Comparison of ENCODE assay signal across 10 cellular contexts in the genomic region with DNA sequence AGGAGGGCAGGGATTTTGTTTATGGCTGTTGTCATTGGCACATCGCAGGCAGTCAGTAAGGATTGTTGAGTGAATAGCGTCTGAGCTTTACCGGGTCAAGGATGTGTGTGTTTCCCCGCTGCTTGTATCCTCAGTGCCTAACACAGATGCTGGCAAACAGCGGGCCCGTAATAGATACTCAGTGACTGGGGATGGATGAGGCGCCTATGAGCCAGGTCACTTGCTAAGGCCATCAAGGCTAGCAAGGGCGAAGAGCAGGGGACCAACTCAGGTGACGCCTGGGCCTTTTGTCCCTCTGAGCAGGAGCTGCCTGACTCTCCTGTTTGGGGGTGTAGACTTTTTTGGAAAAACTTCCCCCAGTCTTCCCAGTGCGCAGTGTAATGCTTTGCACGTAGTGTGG. TPM values are rescaled to one million over a fixed set of nuclear protein-coding genes. Genes with fewer than 3 reads are reported as not detected.
DNase-seq lines count a peak whose midpoint lies in the region; ATAC-seq, FAIRE-seq and TF ChIP-seq lines count a peak whose summit lies in the region.
"Had no signal": no experiment of that assay in that cellular context is flagged by ENCODE, and none has a peak within 500 bp of the region (broad histone marks: within the 10 kb centered on the region; RNA-seq: fewer than 3 reads in every experiment).

No MANE protein-coding gene starts in this region.

- FAIRE-seq in astrocyte (lab: Jason Lieb, UNC): no peak
- FAIRE-seq: D721Med had no signal

- H3K27ac ChIP-seq in heart left ventricle (no peak overlapping the region), astrocyte (ENCODE audit: low read depth, low read length) (no peak overlapping the region), iPS-18a (ENCODE audit: low read length) (no peak overlapping the region), subcutaneous abdominal adipose tissue (ENCODE audit: low read depth, low read length) (no peak overlapping the region)

- peaks cover 32% of the 10 kb centered on the region for H3K4me1 Mint-ChIP-seq in astrocyte (ENCODE audit: low read depth, unreplicated experiment)

- H3K79me2 ChIP-seq in astrocyte (ENCODE audit: insufficient read depth, low read length): peaks cover 51% of the 10 kb centered on the region

- DNase-seq in heart left ventricle (no peak), left ventricle myocardium superior (no peak), astrocyte (ENCODE audit: low read depth) (no peak), hypothalamus (lab: John Stamatoyannopoulos, UW) (no peak)
- DNase-seq in stimulated activated CD4-positive, alpha-beta T cell treated with anti-CD3 and anti-CD28 coated beads, Interleukin-12 subunit alpha, Interleukin-12 subunit beta, amount 100 ng/mL, for 4 hours: no peak
- DNase-seq: SHP77 had no signal

- no peaks in the 10 kb centered on the region for H3K36me3 Mint-ChIP-seq in astrocyte (ENCODE audit: low read depth, unreplicated experiment)

- peak overlapping the region; percentile 90 for H3K4me3 Mint-ChIP-seq in astrocyte (ENCODE audit: unreplicated experiment)

- H3K9ac ChIP-seq in astrocyte (ENCODE audit: low read length): peak overlapping the region; percentile 81
- peak overlapping the region; percentile 52 for H3K9ac ChIP-seq in iPS-18a (ENCODE audit: low read length)
- no peak overlapping the region for H3K9ac ChIP-seq in subcutaneous abdominal adipose tissue (ENCODE audit: low read length in 5 of 5)

- H4K20me1 ChIP-seq in astrocyte (ENCODE audit: insufficient read depth, low read length): peaks cover 25% of the 10 kb centered on the region

- H3K4me1 ChIP-seq in heart left ventricle (peaks cover 0 to 17% (median 4%) of the 10 kb centered on the region in 12 donors), astrocyte (ENCODE audit: insufficient read depth, low read length) (peaks cover 60% of the 10 kb centered on the region), iPS-18a (ENCODE audit: control insufficient read depth, low read depth, low read length) (peaks cover 3% of the 10 kb centered on the region), subcutaneous abdominal adipose tissue (ENCODE audit: control insufficient read depth in 5 of 5, insufficient read depth in 5 of 5, low read length in 5 of 5) (peaks cover 0 to 16% (median 12%) of the 10 kb centered on the region in 5 donors)

- H3K4me3 ChIP-seq in heart left ventricle: peak overlapping the region in 8 of 12 donors; percentile 22 to 63 (median 54)
- H3K4me3 ChIP-seq in astrocyte (ENCODE audit: insufficient read depth, low read depth, low read length): peak overlapping the region; percentile 86
- H3K4me3 ChIP-seq in iPS-18a (ENCODE audit: low read length): peak overlapping the region; percentile 66
- peak overlapping the region in 4 of 5 donors; percentile 53 to 65 (median 60) for H3K4me3 ChIP-seq in subcutaneous abdominal adipose tissue (ENCODE audit: low read depth in 1 of 5, low read length in 5 of 5)

- H3K27ac Mint-ChIP-seq in astrocyte (ENCODE audit: unreplicated experiment): no peak overlapping the region

- H3K27me3 ChIP-seq in heart left ventricle (peaks cover 0 to 43% (median 20%) of the 10 kb centered on the region in 9 donors), astrocyte (ENCODE audit: insufficient read depth, low read length) (no peaks in the 10 kb centered on the region), iPS-18a (ENCODE audit: control insufficient read depth, insufficient read depth, low read length) (peaks cover 55% of the 10 kb centered on the region), subcutaneous abdominal adipose tissue (ENCODE audit: control insufficient read depth in 5 of 5, insufficient read depth in 4 of 5, low read length in 5 of 5) (peaks cover 8 to 34% (median 13%) of the 10 kb centered on the region in 5 donors)

- 82 to 86% (median 85%) methylated on average over 7 to 11 of the region's 11 CpGs for WGBS in heart left ventricle, 4 donors

- H2AFZ ChIP-seq in astrocyte (ENCODE audit: low read depth, low read length): peak overlapping the region; percentile 74

- H3K36me3 ChIP-seq in heart left ventricle: no peaks in the 10 kb centered on the region
- no peaks in the 10 kb centered on the region for H3K36me3 ChIP-seq in astrocyte (ENCODE audit: insufficient read depth, low read length)
- H3K36me3 ChIP-seq in iPS-18a (ENCODE audit: control insufficient read depth, low read depth, low read length): no peaks in the 10 kb centered on the region
- no peaks in the 10 kb centered on the region for H3K36me3 ChIP-seq in subcutaneous abdominal adipose tissue (ENCODE audit: control insufficient read depth in 5 of 5, insufficient read depth in 5 of 5, low read length in 5 of 5)

- ATAC-seq in heart left ventricle (no peak), left ventricle myocardium superior (no peak), HG02798 (IDR thresholded peaks at IDR 0.05; ENCODE audit: poor library complexity, unreplicated experiment) (no peak)

- H3K9me3 ChIP-seq in heart left ventricle (no peaks in the 10 kb centered on the region), astrocyte (ENCODE audit: insufficient read depth, low read depth, low read length) (no peaks in the 10 kb centered on the region), iPS-18a (ENCODE audit: control insufficient read depth, low read depth, low read length) (no peaks in the 10 kb centered on the region), subcutaneous abdominal adipose tissue (ENCODE audit: control insufficient read depth in 5 of 5, low read length in 5 of 5) (no peaks in the 10 kb centered on the region)

- intact Hi-C loops in heart left ventricle (cut with DNase I): loop anchor here in 3 of 10 donors (10.0 kb wide), 2 partner anchors 160 to 180 kb away; no protein-coding TSS in a partner anchor
- intact Hi-C loops in left ventricle myocardium superior (cut with micrococcal nuclease): no loop called here

- H3K9me3 Mint-ChIP-seq in astrocyte (ENCODE audit: unreplicated experiment): no peaks in the 10 kb centered on the region

- TF ChIP-seq CTCF in heart left ventricle (IDR thresholded peaks at IDR 0.05) (no peak), astrocyte (IDR thresholded peaks at IDR 0.05; ENCODE audit: insufficient read depth, low read depth, low read length) (no peak)

- no peaks in the 10 kb centered on the region for H3K27me3 Mint-ChIP-seq in astrocyte (ENCODE audit: low read depth, unreplicated experiment)

- no peak for TF ChIP-seq POLR2A in heart left ventricle (IDR thresholded peaks at IDR 0.05)

- peak overlapping the region; percentile 94 for H3K4me2 ChIP-seq in astrocyte (ENCODE audit: low read length)

RNA-seq across cellular contexts. Expression of gene KIAA1549L, which starts 0.7 kb away (rescaled TPM):
- total RNA-seq in heart left ventricle (under 1 TPM; 0.05 to 0.98 (median 0.19) TPM), left ventricle myocardium superior (0.10 TPM), astrocyte (10.3 TPM in 2 replicates)
- under 1 TPM; 0.04 to 0.06 TPM for polyA plus RNA-seq in heart left ventricle

Comparison
In these comparisons a context has a peak if more than half of its experiments do, and no peak if none do; other contexts are left out.
1. H3K9ac ChIP-seq: peak in astrocyte (single experiment) and iPS-18a (single experiment); none in subcutaneous abdominal adipose tissue (0 of 5).
2. Peak in every context shown above with its lines, with median percentiles within 50 percentile points of each other: H3K4me3 ChIP-seq.